Comparison of ENCODE assay signal across 9 cellular contexts in genomic region chr17:47948706-47949196, GRCh38. TPM values are rescaled to one million over a fixed set of nuclear protein-coding genes. Genes with fewer than 3 reads are reported as not detected.
A peak's percentile ranks its signal among the peaks of the same experiment; 100 is the strongest.
DNase-seq lines count a peak whose midpoint lies in the region; ATAC-seq and TF ChIP-seq lines count a peak whose summit lies in the region.
"Had no signal": no experiment of that assay in that cellular context is flagged by ENCODE, and none has a peak within 500 bp of the region (broad histone marks: within the 10 kb centered on the region; RNA-seq: fewer than 3 reads in every experiment).

No MANE protein-coding gene starts in this region.

- peak overlapping the region; percentile 10 for H3K27ac ChIP-seq in RWPE2 (ENCODE audit: poor library complexity, severe bottlenecking)

- peaks cover 7% of the 10 kb centered on the region for H3K4me1 ChIP-seq in RWPE2 (ENCODE audit: insufficient read depth, poor library complexity, severe bottlenecking)

- DNase-seq in G401 (ENCODE audit: low spot score): peak; percentile 89
- no peak for DNase-seq in RWPE2 (ENCODE audit: low spot score)
- peak; percentile 70 for DNase-seq in epithelial cell of esophagus (ENCODE audit: low read depth)
- no peak for DNase-seq in progenitor cell of endocrine pancreas (ENCODE audit: low spot score, unreplicated experiment)
- no peak for DNase-seq in amygdala (lab: John Stamatoyannopoulos, UW)
- no peak for DNase-seq in stimulated activated CD4-positive, alpha-beta T cell treated with anti-CD3 and anti-CD28 coated beads, Interleukin-15, amount 100 ng/mL, for 24 hours

- peaks cover 8% of the 10 kb centered on the region for H3K36me3 Mint-ChIP-seq in progenitor cell of endocrine pancreas (ENCODE audit: insufficient read depth)

- TF ChIP-seq CTCF in RWPE2 (IDR thresholded peaks at IDR 0.05; ENCODE audit: poor library complexity, severe bottlenecking) (no peak), epithelial cell of esophagus (IDR thresholded peaks at IDR 0.05; ENCODE audit: insufficient read depth, low read depth, low read length, missing control alignments) (no peak), progenitor cell of endocrine pancreas (IDR thresholded peaks at IDR 0.05; ENCODE audit: unreplicated experiment) (no peak)

- H3K27me3 Mint-ChIP-seq in progenitor cell of endocrine pancreas: no peaks in the 10 kb centered on the region

- no peak for ATAC-seq in RWPE2 (ENCODE audit: low read depth)
- no peak for ATAC-seq in GM21528 (IDR thresholded peaks at IDR 0.05; ENCODE audit: low FRiP score, unreplicated experiment)
- no peak for ATAC-seq in GM18868 (IDR thresholded peaks at IDR 0.05; ENCODE audit: unreplicated experiment)

- no peaks in the 10 kb centered on the region for H3K27me3 ChIP-seq in RWPE2 (ENCODE audit: insufficient read depth, poor library complexity, severe bottlenecking)

- peaks cover 47% of the 10 kb centered on the region for H3K36me3 ChIP-seq in RWPE2 (ENCODE audit: low read depth)

- H3K4me1 Mint-ChIP-seq in progenitor cell of endocrine pancreas (ENCODE audit: low read depth): peaks cover 21% of the 10 kb centered on the region

- no peaks in the 10 kb centered on the region for H3K9me3 Mint-ChIP-seq in progenitor cell of endocrine pancreas (ENCODE audit: low read depth)

- in situ Hi-C loops in G401 (cut with HindIII; ENCODE audit: low sequenced_read_pairs): no loop called here

- peak overlapping the region; percentile 39 for H3K27ac Mint-ChIP-seq in progenitor cell of endocrine pancreas

- no peaks in the 10 kb centered on the region for H3K9me3 ChIP-seq in RWPE2 (ENCODE audit: severe bottlenecking)

- H3K4me3 Mint-ChIP-seq in progenitor cell of endocrine pancreas (ENCODE audit: low read depth): no peak overlapping the region

- no peak overlapping the region for H3K4me3 ChIP-seq in RWPE2 (ENCODE audit: severe bottlenecking)
- no peak overlapping the region for H3K4me3 ChIP-seq in epithelial cell of esophagus (ENCODE audit: low read length)

RNA-seq across cellular contexts. Expression of gene PNPO, which starts 7.4 kb away (rescaled TPM):
- 50.2 and 90.7 TPM in 2 replicates for total RNA-seq in G401 (2014; rRNA removed; shearing (Covaris generic))
- 11.9 and 12.2 TPM in 2 replicates for total RNA-seq in progenitor cell of endocrine pancreas

RNA-seq across cellular contexts. Expression of gene PRR15L, which starts 8.9 kb away (rescaled TPM):
- total RNA-seq in G401 (2014; rRNA removed; shearing (Covaris generic)): not detected in 2 replicates
- total RNA-seq in progenitor cell of endocrine pancreas: 32.2 and 36.1 TPM in 2 replicates
- total RNA-seq: T-helper 2 cell treated with Interferon-gamma antibody and Interleukin-4, amounts not matched to agents 100 ng/mL and 5 ng/mL, for 36 hours had no signal

RNA-seq across cellular contexts. Expression of gene CDK5RAP3, which starts 22.2 kb away (rescaled TPM):
- 101 and 129 TPM in 2 replicates for total RNA-seq in G401 (2014; rRNA removed; shearing (Covaris generic))
- 336 and 344 TPM in 2 replicates for total RNA-seq in progenitor cell of endocrine pancreas

RNA-seq across cellular contexts. Expression of gene SP2, which starts 52.7 kb away (rescaled TPM):
- total RNA-seq in G401 (2014; rRNA removed; shearing (Covaris generic)): 0.68 and 0.71 TPM in 2 replicates
- 16.0 and 18.6 TPM in 2 replicates for total RNA-seq in progenitor cell of endocrine pancreas

Comparison
In these comparisons a context has a peak if more than half of its experiments do, and no peak if none do; other contexts are left out.
1. DNase-seq: peak in G401 (single experiment) and epithelial cell of esophagus (single experiment); none in RWPE2 (single experiment), progenitor cell of endocrine pancreas (single experiment), amygdala (0 of 56) and stimulated activated CD4-positive, alpha-beta T cell treated with anti-CD3 and anti-CD28 coated beads, Interleukin-15, amount 100 ng/mL, for 24 hours (single experiment).
2. RNA of gene PRR15L, which starts 8.9 kb away (total RNA-seq): 32.2 to 36.1 TPM in progenitor cell of endocrine pancreas; not detected in G401; every median in the first group is over 10 times any median in the second.